In genomic region chr12:101551362-101552114, GRCh38 we compare ENCODE assay signal across 2 cellular contexts.
TF ChIP-seq lines count a peak whose summit lies in the region.

No MANE protein-coding gene starts in this region.

TF ChIP-seq in IMR-90, 13 proteins besides CTCF, POLR2A, EP300 and RAD21:
- TF ChIP-seq MXI1 (IDR thresholded peaks at IDR 0.05; ENCODE audit: borderline replicate concordance, low read depth, low read length) (no peak), SMC3 (IDR thresholded peaks at IDR 0.05; ENCODE audit: low read depth, low read length) (no peak), MAZ (IDR thresholded peaks at IDR 0.05; ENCODE audit: borderline replicate concordance, low read depth, low read length) (no peak), RCOR1 (IDR thresholded peaks at IDR 0.05; ENCODE audit: insufficient replicate concordance, low read length) (no peak), RFX5 (IDR thresholded peaks at IDR 0.05; ENCODE audit: low read depth, low read length) (no peak)

TF ChIP-seq in GM12878, 131 proteins besides CTCF, POLR2A, EP300 and RAD21:
- TF ChIP-seq CBFB (IDR thresholded peaks at IDR 0.05; ENCODE audit: low read depth) = no peak
- no peak for TF ChIP-seq ETV6 (conservative IDR thresholded peaks at IDR 0.05 in 1 of 2, IDR thresholded peaks at IDR 0.05 in 1 of 2; ENCODE audit: borderline replicate concordance in 1 of 2, low read depth in 1 of 2)
- TF ChIP-seq SPI1 (IDR thresholded peaks at IDR 0.05; ENCODE audit: borderline replicate concordance, insufficient read depth, low read depth, low read length) = peak; percentile 10; the same call in 1 of the 2 replicates
- peak; percentile 25; the same call in 1 of the 2 replicates for TF ChIP-seq RAD51 (IDR thresholded peaks at IDR 0.05)
- TF ChIP-seq CHD1 (IDR thresholded peaks at IDR 0.05; ENCODE audit: low read depth, low read length) = no peak
